In genomic region chr2:236408786-236409185, GRCh38 we compare ENCODE assay signal across 26 cellular contexts.
"Had no signal": no experiment of that assay in that cellular context is flagged by ENCODE, and none has a peak within 500 bp of the region (broad histone marks: within the 10 kb centered on the region; RNA-seq: fewer than 3 reads in every experiment).

No MANE protein-coding gene starts in this region.

- FAIRE-seq: colon, endometrium, endothelial cell of umbilical vein, frontal cortex had no signal

- H3K27me3 ChIP-seq: colonic mucosa, dorsolateral prefrontal cortex, foreskin keratinocyte, gastrocnemius medialis, gastroesophageal sphincter had no signal

- H3K4me3 ChIP-seq: colonic mucosa, coronary artery, dorsolateral prefrontal cortex, esophagus squamous epithelium, gastrocnemius medialis, gastroesophageal sphincter, heart left ventricle, heart right ventricle had no signal

- H3K27ac ChIP-seq: colonic mucosa, coronary artery, dorsolateral prefrontal cortex, epithelial cell of prostate, esophagus squamous epithelium, foreskin keratinocyte, gastrocnemius medialis, gastroesophageal sphincter, heart left ventricle, heart right ventricle had no signal

- ATAC-seq: effector memory CD8-positive, alpha-beta T cell; esophagus mucosa; foreskin keratinocyte; gastrocnemius medialis; gastroesophageal sphincter; heart left ventricle; heart right ventricle had no signal

- H3K36me3 ChIP-seq: colonic mucosa, esophagus squamous epithelium, gastrocnemius medialis, gastroesophageal sphincter, heart left ventricle, heart right ventricle had no signal

- DNase-seq: colonic mucosa; cortex of kidney; dermis blood vessel endothelial cell; dorsolateral prefrontal cortex; effector CD4-positive, alpha-beta T cell; effector CD8-positive, alpha-beta T cell; effector memory CD4-positive, alpha-beta T cell; effector memory CD8-positive, alpha-beta T cell; endodermal cell; erythroblast; esophagus squamous epithelium; foreskin fibroblast; foreskin keratinocyte; foreskin melanocyte; gastrocnemius medialis; glutamatergic neuron; heart left ventricle; heart right ventricle had no signal

- H3K9me3 ChIP-seq: colonic mucosa, esophagus squamous epithelium, gastrocnemius medialis had no signal

- H3K4me1 ChIP-seq: colonic mucosa, esophagus squamous epithelium, foreskin keratinocyte, gastrocnemius medialis, gastroesophageal sphincter, heart left ventricle, heart right ventricle had no signal
